ENCODE assay signal across 8 cellular contexts in genomic region chr2:238370482-238371372, GRCh38. TPM values are rescaled to one million over a fixed set of nuclear protein-coding genes. Genes with fewer than 3 reads are reported as not detected.
DNase-seq lines count a peak whose midpoint lies in the region; ATAC-seq lines count a peak whose summit lies in the region.

No MANE protein-coding gene starts in this region.

- no peaks in the 10 kb centered on the region for H3K4me1 Mint-ChIP-seq in activated naive CD8-positive, alpha-beta T cell treated with anti-CD3 and anti-CD28 coated beads, Interleukin-2, amount 50 U/mL, for 24 hours

- no peaks in the 10 kb centered on the region for H3K9me3 Mint-ChIP-seq in activated naive CD8-positive, alpha-beta T cell treated with anti-CD3 and anti-CD28 coated beads, Interleukin-2, amount 50 U/mL, for 24 hours

- in situ Hi-C loops in SK-MEL-5 (cut with HindIII; ENCODE audit: low pct_unique_long_range_greater_than_20kb, low sequenced_read_pairs), result no loop called here

- DNase-seq in DMS53 treated with DMSO at 0.1 percent for 48 hours (lab: John Stamatoyannopoulos, UW; ENCODE audit: unreplicated experiment), result peak; percentile 65
- peak in 63 of 76 experiments; percentile 10 to 71 (median 48) for DNase-seq in HUDEP-2 (lab: John Stamatoyannopoulos, UW; ENCODE audit: unreplicated experiment in 76 of 76)
- DNase-seq in SK-MEL-5 (ENCODE audit: low read depth, low spot score), result peak; percentile 66
- peak; percentile 60 for DNase-seq in activated naive CD8-positive, alpha-beta T cell treated with anti-CD3 and anti-CD28 coated beads, Interleukin-2, amount 50 U/mL, for 24 hours
- DNase-seq in hepatic stellate cell (ENCODE audit: low spot score), result peak; percentile 60
- peak; percentile 23 to 42 (median 35) for DNase-seq in stimulated activated CD4-positive, alpha-beta T cell treated with anti-CD3 and anti-CD28 coated beads, Interleukin-12 subunit alpha, Interleukin-12 subunit beta, amount 100 ng/mL, for 48 hours (ENCODE audit: low read depth in 2 of 3, low spot score in 1 of 3)
- no peak for DNase-seq in occipital lobe (lab: John Stamatoyannopoulos, UW)

- no peaks in the 10 kb centered on the region for H3K27me3 Mint-ChIP-seq in activated naive CD8-positive, alpha-beta T cell treated with anti-CD3 and anti-CD28 coated beads, Interleukin-2, amount 50 U/mL, for 24 hours

- peak; percentile 84 for ATAC-seq in activated naive CD8-positive, alpha-beta T cell treated with anti-CD3 and anti-CD28 coated beads, Interleukin-2, amount 50 U/mL, for 24 hours
- no peak for ATAC-seq in HG02623 (IDR thresholded peaks at IDR 0.05; ENCODE audit: unreplicated experiment)

- peaks cover 5% of the 10 kb centered on the region for H3K36me3 Mint-ChIP-seq in activated naive CD8-positive, alpha-beta T cell treated with anti-CD3 and anti-CD28 coated beads, Interleukin-2, amount 50 U/mL, for 24 hours (ENCODE audit: low read depth)

- no peak overlapping the region for H3K27ac Mint-ChIP-seq in activated naive CD8-positive, alpha-beta T cell treated with anti-CD3 and anti-CD28 coated beads, Interleukin-2, amount 50 U/mL, for 24 hours

- no peak overlapping the region for H3K4me3 Mint-ChIP-seq in activated naive CD8-positive, alpha-beta T cell treated with anti-CD3 and anti-CD28 coated beads, Interleukin-2, amount 50 U/mL, for 24 hours

RNA-seq across cellular contexts. Expression of gene TRAF3IP1, which starts 50.4 kb away (rescaled TPM):
- total RNA-seq in SK-MEL-5 (2014; rRNA removed; shearing (Covaris generic)), result 6.3 and 6.4 TPM in 2 replicates
- 8.4 and 8.5 TPM in 2 replicates for polyA plus RNA-seq in SK-MEL-5 (2015; cell fraction: cytosol; rRNA removed)
- 2.6 and 6.9 TPM in 2 replicates for polyA plus RNA-seq in SK-MEL-5 (2015; cell fraction: nucleus; rRNA removed)
- total RNA-seq in occipital lobe, result 10.5 TPM

RNA-seq across cellular contexts. Expression of gene ASB1, which starts 56.0 kb away (rescaled TPM):
- 21.2 and 21.3 TPM in 2 replicates for total RNA-seq in SK-MEL-5 (2014; rRNA removed; shearing (Covaris generic))
- polyA plus RNA-seq in SK-MEL-5 (2015; cell fraction: cytosol; rRNA removed), result 22.3 and 30.6 TPM in 2 replicates
- polyA plus RNA-seq in SK-MEL-5 (2015; cell fraction: nucleus; rRNA removed), result 30.6 and 34.5 TPM in 2 replicates
- 17.8 TPM for total RNA-seq in occipital lobe
